9 cellular contexts compared by ENCODE assay signal in the genomic region with DNA sequence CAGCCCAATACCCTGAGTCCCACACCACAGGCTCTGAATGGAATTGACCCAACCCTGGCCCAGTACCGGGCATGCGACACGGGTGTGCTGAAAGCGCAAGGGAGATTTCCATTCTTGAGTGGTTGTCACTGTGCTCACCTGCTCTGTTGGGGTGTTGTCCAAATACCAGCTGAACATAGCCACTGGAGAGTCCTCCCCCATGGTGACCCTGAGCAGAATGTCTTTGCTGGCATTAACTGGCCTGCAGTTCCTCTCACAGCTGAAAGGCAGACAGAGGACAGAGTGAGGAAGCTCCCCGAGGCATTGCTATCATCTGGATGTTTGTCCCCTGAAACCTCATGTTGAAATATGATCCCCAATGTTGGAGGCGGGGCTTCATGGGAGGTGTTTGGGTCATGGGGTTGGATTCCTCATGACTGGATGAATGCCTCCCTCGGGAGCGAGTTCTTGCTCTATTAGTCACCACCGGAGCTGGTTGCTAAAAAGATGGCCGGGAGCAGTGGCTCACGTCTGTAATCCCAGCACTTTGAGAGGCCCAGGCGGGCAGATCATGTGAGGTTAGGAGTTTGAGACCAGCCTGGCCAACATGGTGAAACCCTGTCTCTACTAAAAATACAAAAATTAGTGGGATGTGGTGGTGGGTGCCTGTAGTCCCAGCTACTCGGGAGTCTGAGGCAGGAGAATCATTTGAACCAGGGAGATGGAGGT. TPM values are rescaled to one million over a fixed set of nuclear protein-coding genes. Genes with fewer than 3 reads are reported as not detected.
DNase-seq lines count a peak whose midpoint lies in the region; ATAC-seq and TF ChIP-seq lines count a peak whose summit lies in the region.
"Had no signal": no experiment of that assay in that cellular context is flagged by ENCODE, and none has a peak within 500 bp of the region (broad histone marks: within the 10 kb centered on the region; RNA-seq: fewer than 3 reads in every experiment).

No MANE protein-coding gene starts in this region.

- POLR2A ChIA-PET in activated CD4-positive, alpha-beta T cell treated with anti-CD3 and anti-CD28 coated beads for 36 hours (lab: Charles Lee): no interaction called here

- H3K4me3 ChIP-seq in brain microvascular endothelial cell (ENCODE audit: low read depth, low read length) (no peak overlapping the region), suprapubic skin (peak overlapping the region; percentile 40)

- H3K4me1 ChIP-seq in suprapubic skin: peaks cover 8% of the 10 kb centered on the region

- CTCF ChIA-PET in activated CD4-positive, alpha-beta T cell treated with anti-CD3 and anti-CD28 coated beads for 36 hours (lab: Charles Lee): no interaction called here

- peak in 1 of 2 donors; percentile 15 for TF ChIP-seq POLR2A in suprapubic skin (IDR thresholded peaks at IDR 0.05)

- H3K36me3 ChIP-seq in brain microvascular endothelial cell (replicated peaks): no peaks in the 10 kb centered on the region
- H3K36me3 ChIP-seq in suprapubic skin: no peaks in the 10 kb centered on the region

- no peaks in the 10 kb centered on the region for H3K9me3 Mint-ChIP-seq in activated CD4-positive, alpha-beta T cell treated with anti-CD3 and anti-CD28 coated beads for 36 hours (ENCODE audit: low read depth)

- no peak overlapping the region for H3K27ac Mint-ChIP-seq in activated CD4-positive, alpha-beta T cell treated with anti-CD3 and anti-CD28 coated beads for 36 hours
- H3K27ac Mint-ChIP-seq: activated naive CD8-positive, alpha-beta T cell had no signal

- H3K27me3 ChIP-seq in brain microvascular endothelial cell (replicated peaks): no peaks in the 10 kb centered on the region
- no peaks in the 10 kb centered on the region for H3K27me3 ChIP-seq in suprapubic skin

- H3K4me1 Mint-ChIP-seq in activated CD4-positive, alpha-beta T cell treated with anti-CD3 and anti-CD28 coated beads for 36 hours: no peaks in the 10 kb centered on the region

- no peaks in the 10 kb centered on the region for H3K36me3 Mint-ChIP-seq in activated CD4-positive, alpha-beta T cell treated with anti-CD3 and anti-CD28 coated beads for 36 hours (ENCODE audit: low read depth)
- H3K36me3 Mint-ChIP-seq: activated naive CD8-positive, alpha-beta T cell had no signal

- H3K4me3 Mint-ChIP-seq in activated CD4-positive, alpha-beta T cell treated with anti-CD3 and anti-CD28 coated beads for 36 hours: no peak overlapping the region
- H3K4me3 Mint-ChIP-seq: activated naive CD8-positive, alpha-beta T cell had no signal

- TF ChIP-seq CTCF in brain microvascular endothelial cell (IDR thresholded peaks at IDR 0.05; ENCODE audit: low read depth, low read length, missing control alignments) (no peak), suprapubic skin (IDR thresholded peaks at IDR 0.05) (no peak)

- no peaks in the 10 kb centered on the region for H3K9me3 ChIP-seq in suprapubic skin

- H3K27ac ChIP-seq in brain microvascular endothelial cell: peak overlapping the region; percentile 35
- H3K27ac ChIP-seq in suprapubic skin: peak overlapping the region; percentile 73

- TF ChIP-seq EP300 in suprapubic skin (IDR thresholded peaks at IDR 0.05): no peak

- in situ Hi-C loops in KBM-7 (cut with MboI; ENCODE audit: low pct_unique_long_range_greater_than_20kb, low sequenced_read_pairs): no loop called here
- in situ Hi-C loops in brain microvascular endothelial cell (cut with HindIII; ENCODE audit: low pct_ligation_motif_present, low sequenced_read_pairs): no loop called here

- peak; percentile 95 for DNase-seq in AG08395 (ENCODE audit: low spot score)
- DNase-seq in KBM-7: peak; percentile 11
- DNase-seq in brain microvascular endothelial cell: peak; percentile 99
- DNase-seq in iPS-NIHi7 (ENCODE audit: extremely low spot score): peak; percentile 89
- peak; percentile 94 to 96 for DNase-seq in suprapubic skin (ENCODE audit: low spot score in 2 of 2)
- no peak for DNase-seq in activated CD4-positive, alpha-beta T cell treated with anti-CD3 and anti-CD28 coated beads for 4 hours
- DNase-seq in activated CD4-positive, alpha-beta T cell treated with anti-CD3 and anti-CD28 coated beads for 36 hours: no peak

- no peaks in the 10 kb centered on the region for H3K27me3 Mint-ChIP-seq in activated CD4-positive, alpha-beta T cell treated with anti-CD3 and anti-CD28 coated beads for 36 hours

- intact Hi-C loops in activated CD4-positive, alpha-beta T cell treated with anti-CD3 and anti-CD28 coated beads for 36 hours (cut with DNase I, micrococcal nuclease): no loop called here

- WGBS in suprapubic skin: 29% methylated on average over 12 of the region's 13 CpGs

- no peak for ATAC-seq in HG03439 (IDR thresholded peaks at IDR 0.05; ENCODE audit: unreplicated experiment)
- ATAC-seq in activated CD4-positive, alpha-beta T cell treated with anti-CD3 and anti-CD28 coated beads for 36 hours: no peak

RNA-seq across cellular contexts. Expression of gene BCO1, which starts 57.3 kb away (rescaled TPM):
- under 1 TPM in 1 of 4 donors, not detected in 3; 0.26 TPM for total RNA-seq in suprapubic skin
- not detected for total RNA-seq in activated CD4-positive, alpha-beta T cell treated with anti-CD3 and anti-CD28 coated beads for 36 hours

Comparison
In these comparisons a context has a peak if more than half of its experiments do, and no peak if none do; other contexts are left out.
1. DNase-seq: peak in AG08395 (single experiment), KBM-7 (single experiment), brain microvascular endothelial cell (single experiment), iPS-NIHi7 (single experiment) and suprapubic skin (2 of 2); none in activated CD4-positive, alpha-beta T cell treated with anti-CD3 and anti-CD28 coated beads for 4 hours (0 of 2) and activated CD4-positive, alpha-beta T cell treated with anti-CD3 and anti-CD28 coated beads for 36 hours (single experiment).